10 cellular contexts compared by ENCODE assay signal in genomic region chr14:71523630-71524320, GRCh38.
A peak's percentile ranks its signal among the peaks of the same experiment; 100 is the strongest.
DNase-seq lines count a peak whose midpoint lies in the region; ATAC-seq and TF ChIP-seq lines count a peak whose summit lies in the region.
"Had no signal": no experiment of that assay in that cellular context is flagged by ENCODE, and none has a peak within 500 bp of the region (broad histone marks: within the 10 kb centered on the region; RNA-seq: fewer than 3 reads in every experiment).

No MANE protein-coding gene starts in this region.

- in situ Hi-C loops in transverse colon (cut with MboI; ENCODE audit: low pct_ligation_motif_present in 1 of 4, low pct_unique_long_range_greater_than_20kb in 1 of 4, low sequenced_read_pairs in 3 of 4) = no loop called here

- TF ChIP-seq POLR2A in transverse colon (IDR thresholded peaks at IDR 0.05) (no peak), tibial nerve (IDR thresholded peaks at IDR 0.05) (no peak)

- ATAC-seq in GM18498 (IDR thresholded peaks at IDR 0.05; ENCODE audit: unreplicated experiment) = peak; percentile 75
- peak; percentile 74 for ATAC-seq in GM21367 (IDR thresholded peaks at IDR 0.05; ENCODE audit: unreplicated experiment)
- ATAC-seq in HG03097 (IDR thresholded peaks at IDR 0.05; ENCODE audit: low FRiP score, unreplicated experiment) = peak; percentile 76
- ATAC-seq: Panc1 had no signal

- TF ChIP-seq EP300 in transverse colon (IDR thresholded peaks at IDR 0.05; ENCODE audit: low read depth) (no peak), tibial nerve (IDR thresholded peaks at IDR 0.05) (no peak)

- H3K36me3 ChIP-seq in transverse colon (no peaks in the 10 kb centered on the region), tibial nerve (no peaks in the 10 kb centered on the region)
- H3K36me3 ChIP-seq: esophagus muscularis mucosa had no signal

- H3K4me3 ChIP-seq in transverse colon (no peak overlapping the region), tibial nerve (no peak overlapping the region)
- H3K4me3 ChIP-seq: esophagus muscularis mucosa had no signal

- peaks cover 0 to 17% (median 2%) of the 10 kb centered on the region in 4 donors for H3K4me1 ChIP-seq in transverse colon
- H3K4me1 ChIP-seq in tibial nerve = peaks cover 0 to 9% (median 0%) of the 10 kb centered on the region in 4 donors
- H3K4me1 ChIP-seq: esophagus muscularis mucosa had no signal

- intact Hi-C loops in transverse colon (cut with DNase I; ENCODE audit: low total_unique reads) = no loop called here

- DNase-seq in dedifferentiated amniotic fluid mesenchymal stem cell (ENCODE audit: extremely low spot score) (peak; percentile 58), transverse colon (no peak), tibial nerve (ENCODE audit: low spot score in 2 of 2) (no peak)
- no peak for DNase-seq in activated naive CD4-positive, alpha-beta T cell treated with anti-CD3 and anti-CD28 coated beads, Interleukin-2, amount 50 U/mL, for 16 hours
- no peak for DNase-seq in activated CD8-positive, alpha-beta memory T cell treated with anti-CD3 and anti-CD28 coated beads for 24 hours

- WGBS in transverse colon (ENCODE audit: low coverage in 1 of 2), 2 donors = 56 to 57% methylated on average over 1 to 2 of the region's 2 CpGs
- WGBS in tibial nerve, 2 donors = 69% methylated on average over 2 of the region's 2 CpGs

- TF ChIP-seq CTCF in transverse colon (IDR thresholded peaks at IDR 0.05) = no peak
- TF ChIP-seq CTCF in tibial nerve (IDR thresholded peaks at IDR 0.05) = no peak

- no peak overlapping the region for H3K27ac ChIP-seq in transverse colon
- no peak overlapping the region for H3K27ac ChIP-seq in tibial nerve
- H3K27ac ChIP-seq: esophagus muscularis mucosa had no signal

- H3K27me3 ChIP-seq in transverse colon = no peaks in the 10 kb centered on the region
- H3K27me3 ChIP-seq in tibial nerve = no peaks in the 10 kb centered on the region
- H3K27me3 ChIP-seq: esophagus muscularis mucosa had no signal

- no peaks in the 10 kb centered on the region for H3K9me3 ChIP-seq in transverse colon
- no peaks in the 10 kb centered on the region for H3K9me3 ChIP-seq in tibial nerve
- H3K9me3 ChIP-seq: esophagus muscularis mucosa had no signal
